ENCODE assay signal across 8 cellular contexts in genomic region chr11:34653851-34654490, GRCh38. TPM values are rescaled to one million over a fixed set of nuclear protein-coding genes. Genes with fewer than 3 reads are reported as not detected.
DNase-seq lines count a peak whose midpoint lies in the region; ATAC-seq, FAIRE-seq and TF ChIP-seq lines count a peak whose summit lies in the region.

No MANE protein-coding gene starts in this region.

- no peak overlapping the region for H3K4me3 Mint-ChIP-seq in CD4-positive, alpha-beta memory T cell

- TF ChIP-seq CTCF in A549 (IDR thresholded peaks at IDR 0.05) (peak; percentile 48), HFF-Myc (IDR thresholded peaks at IDR 0.05; ENCODE audit: low read depth, low read length, missing control alignments) (no peak)

- ATAC-seq in A549 (peak; percentile 91 to 94), left colon (peak; percentile 74)

- peaks cover 7% of the 10 kb centered on the region; the same call in 1 of the 3 replicates for H3K9me3 ChIP-seq in A549
- H3K9me3 ChIP-seq in CD4-positive, alpha-beta memory T cell (ENCODE audit: control insufficient read depth in 1 of 2, low read length in 2 of 2): no peaks in the 10 kb centered on the region

- no peaks in the 10 kb centered on the region for H3K27me3 ChIP-seq in CD4-positive, alpha-beta memory T cell (ENCODE audit: insufficient read depth, low read length)

- H3K36me3 ChIP-seq in CD4-positive, alpha-beta memory T cell (ENCODE audit: insufficient read depth, low read length): no peaks in the 10 kb centered on the region

- TF ChIP-seq RAD21 in A549 (conservative IDR thresholded peaks at IDR 0.05 in 1 of 2, IDR thresholded peaks at IDR 0.05 in 1 of 2): peak; percentile 86 to 93

- POLR2A ChIA-PET in A549 (lab: Yijun Ruan, JAX): interaction anchor here (1.0 to 5.8 kb wide), 9 partner anchors 13 to 262 kb away, joined by 3 to 98 read pairs (median 7); no protein-coding TSS in a partner anchor
- POLR2A ChIA-PET in CD4-positive, alpha-beta memory T cell (lab: Charles Lee; ENCODE audit: partially characterized antibody): no interaction called here

- no peak for TF ChIP-seq POLR2A in A549 (IDR thresholded peaks at IDR 0.05; ENCODE audit: low read length)

- no peak overlapping the region for H3K4me3 ChIP-seq in A549
- no peak overlapping the region for H3K4me3 ChIP-seq in HFF-Myc (replicated peaks; ENCODE audit: low read depth, low read length)
- H3K4me3 ChIP-seq in CD4-positive, alpha-beta memory T cell (ENCODE audit: low read length in 2 of 2): no peak overlapping the region

- DNase-seq in A549 (ENCODE audit: low read depth in 1 of 2, low spot score in 1 of 2): peak; percentile 82 to 98
- peak; percentile 80 for DNase-seq in HFF-Myc (ENCODE audit: extremely low read depth, low read depth)
- DNase-seq in amniotic epithelial cell (ENCODE audit: low read depth): peak; percentile 100
- DNase-seq in left colon: peak in 1 of 2 donors; percentile 71
- no peak for DNase-seq in NCI-H187 treated with DMSO at 0.1 percent for 48 hours (lab: John Stamatoyannopoulos, UW)
- no peak for DNase-seq in NCI-H69 (lab: John Stamatoyannopoulos, UW)
- DNase-seq in midbrain (lab: John Stamatoyannopoulos, UW): no peak
- no peak for DNase-seq in CD4-positive, alpha-beta memory T cell

- H3K4me1 ChIP-seq in A549: peaks cover 51% of the 10 kb centered on the region
- H3K4me1 ChIP-seq in CD4-positive, alpha-beta memory T cell (ENCODE audit: insufficient read depth, low read length): peaks cover 37% of the 10 kb centered on the region

- TF ChIP-seq EP300 in A549 (IDR thresholded peaks at IDR 0.05): peak; percentile 89 to 95

- H3K9me3 Mint-ChIP-seq in CD4-positive, alpha-beta memory T cell: peaks cover 0 to 1% (median 0%) of the 10 kb centered on the region in 8 donors

- CTCF ChIA-PET in A549 (lab: Yijun Ruan, JAX): interaction anchor here (0.9 to 5.6 kb wide), 23 partner anchors 8 to 255 kb away, joined by 3 to 68 read pairs (median 4); partner anchors contain the start of gene ELF5
- CTCF ChIA-PET in CD4-positive, alpha-beta memory T cell (lab: Charles Lee; ENCODE audit: partially characterized antibody): no interaction called here

- WGBS in A549 (ENCODE audit: missing lambda C conversion rate): 2% methylated on average over 12 of the region's 12 CpGs

- peak overlapping the region; percentile 86 for H3K4me2 ChIP-seq in A549

- H3K36me3 Mint-ChIP-seq in CD4-positive, alpha-beta memory T cell: no peaks in the 10 kb centered on the region

- peak overlapping the region; percentile 94 to 99 for H3K27ac ChIP-seq in A549
- no peak overlapping the region for H3K27ac ChIP-seq in CD4-positive, alpha-beta memory T cell (ENCODE audit: low read depth, low read length)

- FAIRE-seq in A549 (lab: Jason Lieb, UNC): peak; percentile 72

- peaks cover 22 to 41% (median 30%) of the 10 kb centered on the region in 4 donors for H3K4me1 Mint-ChIP-seq in CD4-positive, alpha-beta memory T cell

- H3K27me3 Mint-ChIP-seq in CD4-positive, alpha-beta memory T cell: peaks cover 6 to 14% of the 10 kb centered on the region in 2 donors

- H3K27ac Mint-ChIP-seq in CD4-positive, alpha-beta memory T cell: no peak overlapping the region

- intact Hi-C loops in left colon (cut with DNase I, micrococcal nuclease): no loop called here
- intact Hi-C loops in CD4-positive, alpha-beta memory T cell (cut with micrococcal nuclease): no loop called here

TF ChIP-seq in A549, 52 proteins besides CTCF, POLR2A, EP300 and RAD21 (continues in another document):
- TF ChIP-seq MYC (IDR thresholded peaks at IDR 0.05; ENCODE audit: borderline replicate concordance, low read length): peak; percentile 39; the same call in 1 of the 2 replicates
- TF ChIP-seq GATA3 (IDR thresholded peaks at IDR 0.05; ENCODE audit: borderline replicate concordance): peak; percentile 90
- no peak for TF ChIP-seq MAFK (IDR thresholded peaks at IDR 0.05; ENCODE audit: partially characterized antibody)
- TF ChIP-seq NPAS2 (CRISPR knock-in tag; IDR thresholded peaks at IDR 0.05; ENCODE audit: borderline replicate concordance): no peak
- TF ChIP-seq EHMT2 (IDR thresholded peaks at IDR 0.05; ENCODE audit: low read depth): no peak
- no peak for TF ChIP-seq RFX5 (IDR thresholded peaks at IDR 0.05)
- TF ChIP-seq EHF (CRISPR knock-in tag; IDR thresholded peaks at IDR 0.05): 0 out of 2 replicates have a peak, but pooled peaks have one; percentile 34
- peak; percentile 88 to 93 for TF ChIP-seq CEBPB (IDR thresholded peaks at IDR 0.05)
- no peak for TF ChIP-seq ELK1 (IDR thresholded peaks at IDR 0.05; ENCODE audit: low read depth, low read length)
- no peak for TF ChIP-seq SREBF2 (IDR thresholded peaks at IDR 0.05)
- 0 out of 2 replicates have a peak, but pooled peaks have one; percentile 35 for TF ChIP-seq BHLHE40 (IDR thresholded peaks at IDR 0.05; ENCODE audit: low read depth, low read length)
- TF ChIP-seq MAX (IDR thresholded peaks at IDR 0.05): peak; percentile 88
- TF ChIP-seq KDM1A (IDR thresholded peaks at IDR 0.05; ENCODE audit: low read depth): no peak
- TF ChIP-seq FOSL2 (IDR thresholded peaks at IDR 0.05): peak; percentile 96
- TF ChIP-seq FOSL2 (CRISPR knock-in tag; IDR thresholded peaks at IDR 0.05): peak; percentile 93
- TF ChIP-seq ZSCAN20 (CRISPR knock-in tag; IDR thresholded peaks at IDR 0.05): peak; percentile 82; the same call in 1 of the 2 replicates
- TF ChIP-seq HOXB5 (CRISPR knock-in tag; IDR thresholded peaks at IDR 0.05): no peak
- TF ChIP-seq BCL3 (IDR thresholded peaks at IDR 0.05): peak; percentile 70; the same call in 2 of the 3 replicates
- peak; percentile 58; the same call in 1 of the 2 replicates for TF ChIP-seq HOXB13 (CRISPR knock-in tag; IDR thresholded peaks at IDR 0.05; ENCODE audit: low read depth)
- peak; percentile 93 for TF ChIP-seq ESRRA (IDR thresholded peaks at IDR 0.05; ENCODE audit: borderline replicate concordance, low read length)
- TF ChIP-seq NR3C1 (IDR thresholded peaks at IDR 0.05): no peak
- TF ChIP-seq JUNB (IDR thresholded peaks at IDR 0.05): peak; percentile 95
- TF ChIP-seq HES2 (IDR thresholded peaks at IDR 0.05): 0 out of 2 replicates have a peak, but pooled peaks have one; percentile 27
- peak; percentile 40; the same call in 1 of the 2 replicates for TF ChIP-seq PBX3 (IDR thresholded peaks at IDR 0.05)
- no peak for TF ChIP-seq USF2 (IDR thresholded peaks at IDR 0.05)
- no peak for TF ChIP-seq KDM5A (IDR thresholded peaks at IDR 0.05)
- peak; percentile 82 to 93; a peak in 4 of 5 replicates for TF ChIP-seq JUN (IDR thresholded peaks at IDR 0.05)
- TF ChIP-seq ZC3H11A (IDR thresholded peaks at IDR 0.05): no peak

RNA-seq across cellular contexts. Expression of gene EHF, which starts 33.1 kb away (rescaled TPM):
- polyA plus RNA-seq in A549 (2011; rRNA removed): 4.9 and 5.4 TPM in 2 replicates
- 0.96 and 1.3 TPM in 2 replicates for polyA plus RNA-seq in A549 (2012; cell fraction: cytosol; rRNA removed)
- 1.0 TPM in 2 replicates for polyA plus RNA-seq in A549 (2012; cell fraction: nucleus; rRNA removed)
- polyA plus RNA-seq in A549 (2017; fragmentation: RNase III; extraction: RNeasy Plus Mini Kit Qiagen cat#74134 plus additional on column Dnase treatment): 6.0 to 7.8 TPM (median 7.0 TPM) in 3 replicates
- 19.9 and 22.1 TPM in 2 replicates for polyA minus RNA-seq in A549 (2011; rRNA and poly(A)+ RNA removed)
- 100 to 1,000 TPM; 226 to 394 TPM for total RNA-seq in left colon
- total RNA-seq in CD4-positive, alpha-beta memory T cell: not detected
- polyA plus RNA-seq in CD4-positive, alpha-beta memory T cell: not detected

Comparison
In these comparisons a context has a peak if more than half of its experiments do, and no peak if none do; other contexts are left out.
1. DNase-seq: peak in A549 (2 of 2), HFF-Myc (single experiment) and amniotic epithelial cell (single experiment); none in NCI-H187 treated with DMSO at 0.1 percent for 48 hours (single experiment), NCI-H69 (single experiment), midbrain (single experiment) and CD4-positive, alpha-beta memory T cell (0 of 5).
2. RNA of gene EHF, which starts 33.1 kb away (total RNA-seq): 226 to 394 TPM in left colon; not detected in CD4-positive, alpha-beta memory T cell; every median in the first group is over 100 times any median in the second.